Comparison of ENCODE assay signal across 22 cellular contexts in the genomic region with DNA sequence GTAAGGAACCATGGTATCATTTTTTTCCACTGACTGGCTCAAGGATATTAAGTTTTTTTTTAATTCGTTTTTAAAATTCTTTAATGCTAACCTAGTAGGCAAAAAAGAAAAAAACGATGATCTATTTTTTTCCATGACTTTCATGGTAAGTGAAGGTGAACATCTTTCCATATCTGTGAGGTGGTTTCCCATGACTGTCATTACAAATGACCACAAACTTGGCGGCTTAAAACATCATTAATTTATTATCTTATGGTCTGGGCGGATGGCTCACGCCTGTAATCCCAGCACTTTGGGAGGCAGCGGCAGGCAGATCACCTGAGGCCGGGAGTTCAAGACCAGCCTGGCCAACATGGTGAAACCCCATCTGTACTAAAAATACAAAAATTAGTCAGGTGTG. TPM values are rescaled to one million over a fixed set of nuclear protein-coding genes. Genes with fewer than 3 reads are reported as not detected.
"Had no signal": no experiment of that assay in that cellular context is flagged by ENCODE, and none has a peak within 500 bp of the region (broad histone marks: within the 10 kb centered on the region; RNA-seq: fewer than 3 reads in every experiment).

No MANE protein-coding gene starts in this region.

- DNase-seq: cortex of kidney; dorsolateral prefrontal cortex; effector CD8-positive, alpha-beta T cell; kidney glomerular epithelial cell; naive B cell; occipital lobe; small intestine; stimulated activated CD4-positive, alpha-beta T cell treated with anti-CD3 and anti-CD28 coated beads, Interleukin-12 subunit alpha, Interleukin-12 subunit beta, amount 100 ng/mL, for 4 hours; stimulated activated CD4-positive, alpha-beta T cell treated with anti-CD3 and anti-CD28 coated beads, Interleukin-2, amount 100 ng/mL, for 48 hours; stomach; substantia nigra; transverse colon had no signal

- H3K27ac Mint-ChIP-seq: nephron, progenitor cell of endocrine pancreas had no signal

- H3K9me3 ChIP-seq: pancreas, thoracic aorta had no signal

- H3K36me3 ChIP-seq: esophagus muscularis mucosa, gastroesophageal sphincter, pancreas, stomach, thoracic aorta, transverse colon had no signal

- H3K4me1 ChIP-seq: pancreas had no signal

- H3K4me1 Mint-ChIP-seq: nephron had no signal

RNA-seq across cellular contexts. Expression of gene AHSP, which starts 10.5 kb away (rescaled TPM):
- total RNA-seq: fibroblast of villous mesenchyme, gastroesophageal sphincter, lung microvascular endothelial cell, pancreas, progenitor cell of endocrine pancreas, right cardiac atrium, thoracic aorta, transverse colon, ureter had no signal

RNA-seq across cellular contexts. Expression of gene SLC5A2, which starts 55.3 kb away (rescaled TPM):
- total RNA-seq: gastroesophageal sphincter, lung microvascular endothelial cell, right cardiac atrium, stomach, transverse colon, ureter had no signal
